1 cellular context compared by ENCODE assay signal in genomic region chr7:12712236-12712635, GRCh38.
TF ChIP-seq lines count a peak whose summit lies in the region.

No MANE protein-coding gene starts in this region.

TF ChIP-seq in A549, 52 proteins besides CTCF, POLR2A, EP300 and RAD21 (continued from another document):
- TF ChIP-seq HMGXB4 (CRISPR knock-in tag; IDR thresholded peaks at IDR 0.05; ENCODE audit: borderline replicate concordance) (no peak), MAX (IDR thresholded peaks at IDR 0.05) (no peak), FOXS1 (CRISPR knock-in tag; IDR thresholded peaks at IDR 0.05) (no peak), CEBPB (IDR thresholded peaks at IDR 0.05) (no peak; a peak in 1 of 4 replicates), KDM5A (IDR thresholded peaks at IDR 0.05) (no peak), BHLHE40 (IDR thresholded peaks at IDR 0.05; ENCODE audit: low read depth, low read length) (no peak)
